8 cellular contexts compared by ENCODE assay signal in genomic region chr6:166342293-166343156, GRCh38. TPM values are rescaled to one million over a fixed set of nuclear protein-coding genes. Genes with fewer than 3 reads are reported as not detected.
DNase-seq lines count a peak whose midpoint lies in the region; ATAC-seq, FAIRE-seq and TF ChIP-seq lines count a peak whose summit lies in the region.

Gene SFT2D1 (minus strand): TSS chr6:166342545. CDS start chr6:166342481, 64 bp downstream.

- DNase-seq in ELF-1 (ENCODE audit: low read depth, low spot score) (peak; percentile 86), SJCRH30 (peak; percentile 89 to 91), frontal cortex (ENCODE audit: low spot score in 2 of 2) (peak; percentile 86 to 91)
- DNase-seq in activated gamma-delta T cell treated with anti-CD3 and anti-CD28 coated beads, Interleukin-2, amount 50 U/mL, for 16 hours (ENCODE audit: low read depth) = peak; percentile 65

- peak; percentile 94 for ATAC-seq in GM21825 (IDR thresholded peaks at IDR 0.05; ENCODE audit: unreplicated experiment)

- H3K36me3 ChIP-seq in KOPT-K1 (ENCODE audit: insufficient read depth, low read length) = peaks cover 10% of the 10 kb centered on the region; the same call in 1 of the 2 replicates
- H3K36me3 ChIP-seq in SJCRH30 = peaks cover 7% of the 10 kb centered on the region
- H3K36me3 ChIP-seq in neutrophil = peaks cover 14% of the 10 kb centered on the region

- H3K4me1 ChIP-seq in SJCRH30 = peaks cover 18% of the 10 kb centered on the region
- peaks cover 41 to 45% of the 10 kb centered on the region in 2 experiments for H3K4me1 ChIP-seq in neutrophil (ENCODE audit: control insufficient read depth in 1 of 2, insufficient read depth in 1 of 2, low read depth in 1 of 2, low read length in 1 of 2)

- no peaks in the 10 kb centered on the region for H3K27me3 ChIP-seq in SJCRH30
- no peaks in the 10 kb centered on the region for H3K27me3 ChIP-seq in neutrophil

- peak within 1 kb of the TSS; percentile 77 for H3K27ac ChIP-seq in KOPT-K1 (ENCODE audit: low read depth, low read length, poor library complexity, severe bottlenecking)
- H3K27ac ChIP-seq in SJCRH30 = peak within 1 kb of the TSS; percentile 82
- H3K27ac ChIP-seq in neutrophil = peak within 1 kb of the TSS; percentile 96

- FAIRE-seq in frontal cortex (lab: Jason Lieb, UNC) = no peak

- H3K9me3 ChIP-seq in KOPT-K1 (ENCODE audit: insufficient read depth, low read length, poor library complexity, severe bottlenecking) (no peaks in the 10 kb centered on the region), SJCRH30 (replicated peaks) (no peaks in the 10 kb centered on the region), neutrophil (no peaks in the 10 kb centered on the region)

- TF ChIP-seq CTCF in neutrophil (IDR thresholded peaks at IDR 0.05) (peak; percentile 45), subcutaneous adipose tissue (IDR thresholded peaks at IDR 0.05; ENCODE audit: low read depth) (no peak)

- H3K4me3 ChIP-seq in SJCRH30 (peak within 1 kb of the TSS; percentile 81), neutrophil (ENCODE audit: low read depth in 1 of 2, low read length in 1 of 2) (peak within 1 kb of the TSS; percentile 80 to 86)

RNA-seq across cellular contexts. Expression of gene SFT2D1, which starts in this region (rescaled TPM):
- total RNA-seq in SJCRH30 (2014; rRNA removed; shearing (Covaris generic)) = 70.1 and 75.8 TPM in 2 replicates
- total RNA-seq in frontal cortex (20.0 TPM), subcutaneous adipose tissue (10 to 100 TPM; 35.2 to 65.4 (median 50.3) TPM)

Comparison
In these comparisons a context has a peak if more than half of its experiments do, and no peak if none do; other contexts are left out.
1. Peak in every context shown above with its lines: DNase-seq, ATAC-seq, H3K4me3 ChIP-seq and H3K27ac ChIP-seq.